ENCODE assay signal across 13 cellular contexts in genomic region chr13:34412295-34412694, GRCh38.
A peak's percentile ranks its signal among the peaks of the same experiment; 100 is the strongest.
DNase-seq lines count a peak whose midpoint lies in the region; ATAC-seq and TF ChIP-seq lines count a peak whose summit lies in the region.
"Had no signal": no experiment of that assay in that cellular context is flagged by ENCODE, and none has a peak within 500 bp of the region (broad histone marks: within the 10 kb centered on the region; RNA-seq: fewer than 3 reads in every experiment).

No MANE protein-coding gene starts in this region.

- ATAC-seq in GM19397 (IDR thresholded peaks at IDR 0.05; ENCODE audit: unreplicated experiment): no peak
- no peak for ATAC-seq in GM21423 (IDR thresholded peaks at IDR 0.05; ENCODE audit: unreplicated experiment)
- ATAC-seq: GM12878, HepG2 had no signal

- H3K27ac Mint-ChIP-seq in HFFc6: peak overlapping the region; percentile 37; the same call in 1 of the 2 replicates
- H3K27ac Mint-ChIP-seq: CD14-positive monocyte; CD8-positive, alpha-beta memory T cell had no signal

- no peaks in the 10 kb centered on the region for H3K36me3 Mint-ChIP-seq in HFFc6 (ENCODE audit: low read depth)
- H3K36me3 Mint-ChIP-seq: CD14-positive monocyte; CD8-positive, alpha-beta memory T cell had no signal

- H3K4me3 ChIP-seq in adipocyte (ENCODE audit: low read length) (no peak overlapping the region), fibroblast of villous mesenchyme (ENCODE audit: low read depth, low read length) (no peak overlapping the region)
- H3K4me3 ChIP-seq: GM12878, HAP-1 had no signal

- CTCF ChIA-PET in RWPE1 (lab: Yijun Ruan, JAX): no interaction called here

- DNase-seq in HFFc6 (peak; percentile 55), adipocyte (ENCODE audit: low read depth) (peak; percentile 38), fibroblast of villous mesenchyme (ENCODE audit: low read depth) (peak; percentile 40), iPS-NIHi11 (ENCODE audit: low spot score) (no peak), RWPE1 (ENCODE audit: low spot score) (no peak)
- DNase-seq: Caco-2; CD8-positive, alpha-beta memory T cell had no signal

- peaks cover 2% of the 10 kb centered on the region for H3K4me1 ChIP-seq in adipocyte (ENCODE audit: control insufficient read depth, insufficient read depth, low read length)
- H3K4me1 ChIP-seq: Caco-2, HAP-1 had no signal

- TF ChIP-seq CTCF in HFFc6 (IDR thresholded peaks at IDR 0.05) (no peak), fibroblast of villous mesenchyme (IDR thresholded peaks at IDR 0.05; ENCODE audit: insufficient read depth, low read depth, low read length) (no peak), RWPE1 (conservative IDR thresholded peaks at IDR 0.05; ENCODE audit: low read depth) (no peak)

- H3K9me3 Mint-ChIP-seq in HFFc6: no peaks in the 10 kb centered on the region

- no peaks in the 10 kb centered on the region; the same call in none of the 2 replicates for H3K27me3 Mint-ChIP-seq in HFFc6 (ENCODE audit: insufficient read depth)
- H3K27me3 Mint-ChIP-seq: CD8-positive, alpha-beta memory T cell had no signal

- no peak overlapping the region; the same call in 1 of the 2 replicates for H3K4me3 Mint-ChIP-seq in HFFc6
- H3K4me3 Mint-ChIP-seq: CD14-positive monocyte; CD8-positive, alpha-beta memory T cell had no signal

- H3K27ac ChIP-seq in RWPE1: no peak overlapping the region

- no peaks in the 10 kb centered on the region for H3K36me3 ChIP-seq in adipocyte (ENCODE audit: control insufficient read depth, insufficient read depth, low read length, severe bottlenecking)
- H3K36me3 ChIP-seq: HAP-1 had no signal

- H3K9ac ChIP-seq in adipocyte (ENCODE audit: low read length): no peak overlapping the region

- H3K27me3 ChIP-seq in adipocyte (replicated peaks; ENCODE audit: control insufficient read depth, insufficient read depth, low read length): no peaks in the 10 kb centered on the region

- peaks cover 50% of the 10 kb centered on the region for H3K4me1 Mint-ChIP-seq in HFFc6 (ENCODE audit: low read depth)
- H3K4me1 Mint-ChIP-seq: CD14-positive monocyte; CD8-positive, alpha-beta memory T cell had no signal

- H3K9me3 ChIP-seq in adipocyte (ENCODE audit: control insufficient read depth, low read length): no peaks in the 10 kb centered on the region
- H3K9me3 ChIP-seq: Caco-2, HAP-1 had no signal

- POLR2A ChIA-PET in RWPE1 (lab: Yijun Ruan, JAX; ENCODE audit: low non-redundant PET): no interaction called here

Comparison
In these comparisons a context has a peak if more than half of its experiments do, and no peak if none do; other contexts are left out.
1. DNase-seq: peak in HFFc6 (single experiment), adipocyte (single experiment) and fibroblast of villous mesenchyme (single experiment); none in iPS-NIHi11 (single experiment) and RWPE1 (single experiment).